12 cellular contexts compared by ENCODE assay signal in genomic region chr20:51417745-51418529, GRCh38.
A peak's percentile ranks its signal among the peaks of the same experiment; 100 is the strongest.
DNase-seq lines count a peak whose midpoint lies in the region; ATAC-seq, FAIRE-seq and TF ChIP-seq lines count a peak whose summit lies in the region.
"Had no signal": no experiment of that assay in that cellular context is flagged by ENCODE, and none has a peak within 500 bp of the region (broad histone marks: within the 10 kb centered on the region; RNA-seq: fewer than 3 reads in every experiment).

No MANE protein-coding gene starts in this region.

- no peak for DNase-seq in activated T-cell treated with anti-CD3 and anti-CD28 coated beads, Interleukin-2, amount 50 U/mL, for 24 hours
- no peak for DNase-seq in activated T-cell treated with anti-CD3 and anti-CD28 coated beads, Interleukin-2, amount 50 U/mL, for 48 hours
- peak; percentile 4 for DNase-seq in RKO (ENCODE audit: low spot score)
- no peak for DNase-seq in GM12878 (ENCODE audit: low read depth, low spot score)
- DNase-seq in stimulated activated effector memory CD8-positive, alpha-beta T cell treated with anti-CD3 and anti-CD28 coated beads, Interleukin-12 subunit alpha, Interleukin-12 subunit beta, amount 100 ng/mL, for 72 hours (ENCODE audit: low spot score in 2 of 2) = peak in 1 of 2 donors; percentile 68
- DNase-seq in EL = no peak
- no peak for DNase-seq in AML-193 (lab: John Stamatoyannopoulos, UW)
- no peak for DNase-seq in GM13976 (ENCODE audit: low spot score)
- DNase-seq: endodermal cell, mesendoderm, NCI-H2081 had no signal

- no peaks in the 10 kb centered on the region for H3K27me3 Mint-ChIP-seq in activated T-cell treated with anti-CD3 and anti-CD28 coated beads, Interleukin-2, amount 50 U/mL, for 24 hours

- TF ChIP-seq POLR2A in GM12878 (IDR thresholded peaks at IDR 0.05; ENCODE audit: low read depth, low read length) = no peak

- H3K36me3 Mint-ChIP-seq in activated T-cell treated with anti-CD3 and anti-CD28 coated beads, Interleukin-2, amount 50 U/mL, for 24 hours (ENCODE audit: low read depth) = peaks cover 97% of the 10 kb centered on the region
- peaks cover 93% of the 10 kb centered on the region for H3K36me3 Mint-ChIP-seq in stimulated activated effector memory CD8-positive, alpha-beta T cell treated with anti-CD3 and anti-CD28 coated beads, Interleukin-12 subunit alpha, Interleukin-12 subunit beta, amount 100 ng/mL, for 72 hours

- peaks cover 39% of the 10 kb centered on the region for H3K4me1 ChIP-seq in GM12878 (ENCODE audit: control insufficient read depth, insufficient read depth, low read length)
- H3K4me1 ChIP-seq: SJSA1 had no signal

- 75% methylated on average over 14 of the region's 14 CpGs for WGBS in GM12878 (ENCODE audit: insufficient coverage, insufficient replicate concordance, low lambda C conversion rate, missing lambda C conversion rate)

- no peak for FAIRE-seq in GM12878 (lab: Jason Lieb, UNC)

- H4K20me1 ChIP-seq in GM12878 (ENCODE audit: control insufficient read depth, insufficient read depth) = no peaks in the 10 kb centered on the region

- in situ Hi-C loops in GM12878 (cut with MboI) (loop anchor here (25.0 kb wide), 1 partner anchor 744 kb away; no protein-coding TSS in a partner anchor), GM13976 (cut with MboI; ENCODE audit: low sequenced_read_pairs, unreplicated experiment) (no loop called here)

- POLR2A ChIA-PET in GM12878 (lab: Charles Lee) = no interaction called here

- H3K27ac Mint-ChIP-seq in activated T-cell treated with anti-CD3 and anti-CD28 coated beads, Interleukin-2, amount 50 U/mL, for 24 hours = peak overlapping the region; percentile 92
- H3K27ac Mint-ChIP-seq in stimulated activated effector memory CD8-positive, alpha-beta T cell treated with anti-CD3 and anti-CD28 coated beads, Interleukin-12 subunit alpha, Interleukin-12 subunit beta, amount 100 ng/mL, for 72 hours = peak overlapping the region; percentile 89
- H3K27ac Mint-ChIP-seq: endodermal cell had no signal

- intact Hi-C loops in GM12878 (cut with micrococcal nuclease; ENCODE audit: unreplicated experiment) = no loop called here

- CTCF ChIA-PET in GM12878 (lab: Yijun Ruan, JAX) = interaction anchor here (0.6 to 1.9 kb wide), 8 partner anchors 13 to 1063 kb away, joined by 3 to 17 read pairs (median 4); no protein-coding TSS in a partner anchor

- peaks cover 0 to 8% of the 10 kb centered on the region in 2 experiments; a peak in 3 of 4 replicates for H3K36me3 ChIP-seq in GM12878 (ENCODE audit: control insufficient read depth in 2 of 2, insufficient read depth in 2 of 2, low read length in 1 of 2)
- H3K36me3 ChIP-seq: SJSA1 had no signal

- no peak overlapping the region for H2AFZ ChIP-seq in GM12878 (ENCODE audit: control insufficient read depth, low read depth, low read length)

- no peaks in the 10 kb centered on the region; the same call in 1 of the 2 replicates for H3K79me2 ChIP-seq in GM12878 (ENCODE audit: control insufficient read depth, insufficient read depth, low read length)

- H3K4me1 Mint-ChIP-seq in activated T-cell treated with anti-CD3 and anti-CD28 coated beads, Interleukin-2, amount 50 U/mL, for 24 hours (ENCODE audit: low read depth) = peaks cover 82% of the 10 kb centered on the region
- peaks cover 72% of the 10 kb centered on the region for H3K4me1 Mint-ChIP-seq in stimulated activated effector memory CD8-positive, alpha-beta T cell treated with anti-CD3 and anti-CD28 coated beads, Interleukin-12 subunit alpha, Interleukin-12 subunit beta, amount 100 ng/mL, for 72 hours
- H3K4me1 Mint-ChIP-seq: endodermal cell had no signal

- no peaks in the 10 kb centered on the region for H3K27me3 ChIP-seq in GM12878 (replicated peaks in 1 of 2; ENCODE audit: control insufficient read depth in 2 of 2, insufficient read depth in 2 of 2, low read length in 1 of 2)
- H3K27me3 ChIP-seq: SJSA1 had no signal

- no peak for TF ChIP-seq EP300 in GM12878 (IDR thresholded peaks at IDR 0.05; ENCODE audit: borderline replicate concordance in 1 of 2, control insufficient read depth in 1 of 2, low read depth in 2 of 2, low read length in 2 of 2)

- TF ChIP-seq RAD21 in GM12878 (IDR thresholded peaks at IDR 0.05; ENCODE audit: insufficient read depth, low read depth, low read length) = peak; percentile 24; the same call in 1 of the 2 replicates

- SMC1A ChIA-PET in GM12878 (lab: Charles Lee; ENCODE audit: uncharacterized antibody, unreplicated experiment) = interaction anchor here (0.8 to 6.1 kb wide), 6 partner anchors 14 to 177 kb away, joined by 3 to 32 read pairs (median 4); no protein-coding TSS in a partner anchor

- peak overlapping the region; percentile 3 for H3K4me3 Mint-ChIP-seq in activated T-cell treated with anti-CD3 and anti-CD28 coated beads, Interleukin-2, amount 50 U/mL, for 24 hours
- H3K4me3 Mint-ChIP-seq in stimulated activated effector memory CD8-positive, alpha-beta T cell treated with anti-CD3 and anti-CD28 coated beads, Interleukin-12 subunit alpha, Interleukin-12 subunit beta, amount 100 ng/mL, for 72 hours = peak overlapping the region; percentile 69
- H3K4me3 Mint-ChIP-seq: endodermal cell had no signal

- no peaks in the 10 kb centered on the region; the same call in 2 of the 3 replicates for H3K9me3 ChIP-seq in GM12878 (replicated peaks; ENCODE audit: control insufficient read depth, insufficient read depth, low read length)
- H3K9me3 ChIP-seq: SJSA1 had no signal

- no peak overlapping the region for H3K9ac ChIP-seq in GM12878 (ENCODE audit: control insufficient read depth, insufficient read depth, low read length)

- H3K27ac ChIP-seq in GM12878 (ENCODE audit: control insufficient read depth, insufficient read depth) = no peak overlapping the region
- H3K27ac ChIP-seq: SJSA1 had no signal

- no peak for ATAC-seq in GM12878
- ATAC-seq in stimulated activated effector memory CD8-positive, alpha-beta T cell treated with anti-CD3 and anti-CD28 coated beads, Interleukin-12 subunit alpha, Interleukin-12 subunit beta, amount 100 ng/mL, for 72 hours = peak; percentile 50

- TF ChIP-seq CTCF in GM12878 (IDR thresholded peaks at IDR 0.05 in 2 of 3, conservative IDR thresholded peaks at IDR 0.05 in 1 of 3; ENCODE audit: control insufficient read depth in 2 of 3, extremely low read depth in 1 of 3, insufficient read depth in 1 of 3, low read depth in 3 of 3, low read length in 3 of 3) = peak in 1 of 3 experiments; percentile 15; a peak in 1 of 6 replicates
- TF ChIP-seq CTCF in GM13976 (IDR thresholded peaks at IDR 0.05; ENCODE audit: borderline replicate concordance, control extremely low read depth, extremely low read depth, insufficient read depth, missing control alignments) = no peak

- RAD21 ChIA-PET in GM12878 (lab: Charles Lee; ENCODE audit: unreplicated experiment) = interaction anchor here (0.6 to 2.3 kb wide), 4 partner anchors 10 to 32 kb away, joined by 3 to 11 read pairs (median 4); no protein-coding TSS in a partner anchor

- BruUV-seq in GM12878 (replicated peaks; lab: Mats Ljungman, UMichigan) = no TSS peak

- H3K4me2 ChIP-seq in GM12878 (ENCODE audit: control insufficient read depth, insufficient read depth) = no peak overlapping the region

- H3K9me3 Mint-ChIP-seq in activated T-cell treated with anti-CD3 and anti-CD28 coated beads, Interleukin-2, amount 50 U/mL, for 24 hours = no peaks in the 10 kb centered on the region
- H3K9me3 Mint-ChIP-seq in stimulated activated effector memory CD8-positive, alpha-beta T cell treated with anti-CD3 and anti-CD28 coated beads, Interleukin-12 subunit alpha, Interleukin-12 subunit beta, amount 100 ng/mL, for 72 hours = no peaks in the 10 kb centered on the region
- H3K9me3 Mint-ChIP-seq: endodermal cell had no signal

- H3K4me3 ChIP-seq in GM12878 = no peak overlapping the region
- H3K4me3 ChIP-seq: SJSA1 had no signal

TF ChIP-seq in GM12878, 131 proteins besides CTCF, POLR2A, EP300 and RAD21:
- TF ChIP-seq CBFB (IDR thresholded peaks at IDR 0.05; ENCODE audit: low read depth) (no peak), KDM1A (IDR thresholded peaks at IDR 0.05; ENCODE audit: borderline replicate concordance) (no peak), NR2C1 (IDR thresholded peaks at IDR 0.05) (no peak), FOS (IDR thresholded peaks at IDR 0.05; ENCODE audit: borderline replicate concordance, extremely low read depth, insufficient read length) (no peak), SMC3 (IDR thresholded peaks at IDR 0.05; ENCODE audit: borderline replicate concordance, low read length) (peak; percentile 22; the same call in 1 of the 2 replicates)
- TF ChIP-seq, protein P1, sequence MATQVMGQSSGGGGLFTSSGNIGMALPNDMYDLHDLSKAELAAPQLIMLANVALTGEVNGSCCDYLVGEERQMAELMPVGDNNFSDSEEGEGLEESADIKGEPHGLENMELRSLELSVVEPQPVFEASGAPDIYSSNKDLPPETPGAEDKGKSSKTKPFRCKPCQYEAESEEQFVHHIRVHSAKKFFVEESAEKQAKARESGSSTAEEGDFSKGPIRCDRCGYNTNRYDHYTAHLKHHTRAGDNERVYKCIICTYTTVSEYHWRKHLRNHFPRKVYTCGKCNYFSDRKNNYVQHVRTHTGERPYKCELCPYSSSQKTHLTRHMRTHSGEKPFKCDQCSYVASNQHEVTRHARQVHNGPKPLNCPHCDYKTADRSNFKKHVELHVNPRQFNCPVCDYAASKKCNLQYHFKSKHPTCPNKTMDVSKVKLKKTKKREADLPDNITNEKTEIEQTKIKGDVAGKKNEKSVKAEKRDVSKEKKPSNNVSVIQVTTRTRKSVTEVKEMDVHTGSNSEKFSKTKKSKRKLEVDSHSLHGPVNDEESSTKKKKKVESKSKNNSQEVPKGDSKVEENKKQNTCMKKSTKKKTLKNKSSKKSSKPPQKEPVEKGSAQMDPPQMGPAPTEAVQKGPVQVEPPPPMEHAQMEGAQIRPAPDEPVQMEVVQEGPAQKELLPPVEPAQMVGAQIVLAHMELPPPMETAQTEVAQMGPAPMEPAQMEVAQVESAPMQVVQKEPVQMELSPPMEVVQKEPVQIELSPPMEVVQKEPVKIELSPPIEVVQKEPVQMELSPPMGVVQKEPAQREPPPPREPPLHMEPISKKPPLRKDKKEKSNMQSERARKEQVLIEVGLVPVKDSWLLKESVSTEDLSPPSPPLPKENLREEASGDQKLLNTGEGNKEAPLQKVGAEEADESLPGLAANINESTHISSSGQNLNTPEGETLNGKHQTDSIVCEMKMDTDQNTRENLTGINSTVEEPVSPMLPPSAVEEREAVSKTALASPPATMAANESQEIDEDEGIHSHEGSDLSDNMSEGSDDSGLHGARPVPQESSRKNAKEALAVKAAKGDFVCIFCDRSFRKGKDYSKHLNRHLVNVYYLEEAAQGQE (IDR thresholded peaks at IDR 0.05; ENCODE audit: low read depth, low read length) = no peak
